Comparison of ENCODE assay signal across 8 cellular contexts in the genomic region with DNA sequence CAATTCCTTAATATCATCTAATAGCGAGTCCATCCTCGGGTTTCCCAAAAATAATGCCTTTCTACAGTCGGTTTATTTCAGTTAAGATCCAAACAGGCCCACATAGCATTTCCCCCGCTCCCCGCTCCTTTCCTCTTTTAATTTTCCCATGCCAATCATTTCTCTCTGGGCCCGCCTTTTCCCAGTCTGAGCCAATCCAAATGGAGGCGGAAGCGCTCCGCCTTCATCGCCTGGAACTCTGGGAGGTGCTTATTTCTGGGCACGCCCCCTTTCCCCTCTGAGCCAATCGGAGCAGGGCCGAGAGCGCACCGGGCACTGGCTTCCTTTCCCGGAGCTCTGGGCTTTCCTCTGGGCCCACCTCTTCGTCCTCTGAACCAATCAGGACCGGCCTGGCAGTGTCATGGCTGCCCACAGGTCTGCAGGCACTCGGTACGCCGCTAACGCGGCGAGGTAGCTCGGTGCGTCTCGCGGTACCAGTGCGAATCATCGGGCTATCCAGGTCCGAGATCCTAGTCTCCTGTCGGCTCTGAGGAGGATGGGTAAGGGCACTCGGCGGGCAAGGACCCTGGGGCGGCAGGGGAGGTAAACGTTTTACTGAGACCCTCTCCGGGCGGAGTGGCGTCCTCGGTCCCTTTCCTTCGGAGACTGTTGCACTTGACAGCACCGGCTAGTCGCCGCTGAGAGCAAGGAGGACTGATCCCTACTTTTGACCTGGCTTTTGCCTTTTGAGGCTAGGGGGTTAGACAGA. TPM values are rescaled to one million over a fixed set of nuclear protein-coding genes. Genes with fewer than 3 reads are reported as not detected.
DNase-seq lines count a peak whose midpoint lies in the region; ATAC-seq and TF ChIP-seq lines count a peak whose summit lies in the region.
"Not testable (repeated sequence)": the region's sequence is repeated elsewhere in the genome, so short reads cannot be mapped to it uniquely, and the experiment has no call there.

A gene with protein sequence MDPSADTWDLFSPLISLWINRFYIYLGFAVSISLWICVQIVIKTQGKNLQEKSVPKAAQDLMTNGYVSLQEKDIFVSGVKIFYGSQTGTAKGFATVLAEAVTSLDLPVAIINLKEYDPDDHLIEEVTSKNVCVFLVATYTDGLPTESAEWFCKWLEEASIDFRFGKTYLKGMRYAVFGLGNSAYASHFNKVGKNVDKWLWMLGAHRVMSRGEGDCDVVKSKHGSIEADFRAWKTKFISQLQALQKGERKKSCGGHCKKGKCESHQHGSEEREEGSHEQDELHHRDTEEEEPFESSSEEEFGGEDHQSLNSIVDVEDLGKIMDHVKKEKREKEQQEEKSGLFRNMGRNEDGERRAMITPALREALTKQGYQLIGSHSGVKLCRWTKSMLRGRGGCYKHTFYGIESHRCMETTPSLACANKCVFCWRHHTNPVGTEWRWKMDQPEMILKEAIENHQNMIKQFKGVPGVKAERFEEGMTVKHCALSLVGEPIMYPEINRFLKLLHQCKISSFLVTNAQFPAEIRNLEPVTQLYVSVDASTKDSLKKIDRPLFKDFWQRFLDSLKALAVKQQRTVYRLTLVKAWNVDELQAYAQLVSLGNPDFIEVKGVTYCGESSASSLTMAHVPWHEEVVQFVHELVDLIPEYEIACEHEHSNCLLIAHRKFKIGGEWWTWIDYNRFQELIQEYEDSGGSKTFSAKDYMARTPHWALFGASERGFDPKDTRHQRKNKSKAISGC (plus strand): TSS at position 390 of the 748 bp plus-strand sequence. CDS start 146 bp downstream, at position 536.

- peak within 1 kb of the TSS; percentile 66 for H3K9ac ChIP-seq in rectal smooth muscle tissue (ENCODE audit: low read length)

- peak within 1 kb of the TSS; percentile 88 for H3K4me3 ChIP-seq in rectal smooth muscle tissue (ENCODE audit: low read length)
- H3K4me3 ChIP-seq in aorta (ENCODE audit: low read length in 2 of 2): peak within 1 kb of the TSS; percentile 69 to 75

- peak; percentile 91 for TF ChIP-seq POLR2A in GM18505 (IDR thresholded peaks at IDR 0.05; ENCODE audit: borderline replicate concordance, extremely low read depth, insufficient read depth, insufficient read length)

- DNase-seq in NCI-H2029 treated with DMSO at 0.1 percent for 48 hours (lab: John Stamatoyannopoulos, UW) (peak; percentile 92), T-helper 9 cell (peak; percentile 94), astrocyte of the hippocampus (ENCODE audit: low read depth, low spot score) (peak; percentile 99), hepatic stellate cell (ENCODE audit: low spot score) (peak; percentile 75), aorta (peak; percentile 98 to 99)

- not testable (repeated sequence) for H3K27me3 ChIP-seq in rectal smooth muscle tissue (ENCODE audit: control insufficient read depth, insufficient read depth, low read length); aorta (ENCODE audit: control insufficient read depth in 1 of 2, insufficient read depth in 2 of 2, low read length in 1 of 2)

- ATAC-seq in GM18505 (IDR thresholded peaks at IDR 0.05; ENCODE audit: unreplicated experiment) (peak; percentile 83), HG02981 (IDR thresholded peaks at IDR 0.05; ENCODE audit: unreplicated experiment) (peak; percentile 91), aorta (ENCODE audit: low FRiP score) (peak; percentile 95)

- not testable (repeated sequence) for H3K36me3 ChIP-seq in rectal smooth muscle tissue (ENCODE audit: control insufficient read depth, insufficient read depth, low read length); aorta (ENCODE audit: control insufficient read depth in 1 of 2, insufficient read depth in 2 of 2, low read length in 1 of 2)

- H3K9me3 ChIP-seq in aorta (ENCODE audit: control insufficient read depth, low read length): not testable (repeated sequence)

- not testable (repeated sequence) for H3K4me1 ChIP-seq in rectal smooth muscle tissue (ENCODE audit: control insufficient read depth, insufficient read depth, low read length); aorta (ENCODE audit: control insufficient read depth in 1 of 2, insufficient read depth in 2 of 2, low read length in 2 of 2)

- intact Hi-C loops in aorta (cut with DNase I): loop anchor here in 1 of 2 donors (10.0 kb wide), 2 partner anchors 342 to 402 kb away; no protein-coding TSS in a partner anchor

- WGBS in aorta, 2 donors: 0% methylated on average over 35 to 44 of the region's 44 CpGs

- H3K27ac ChIP-seq in rectal smooth muscle tissue (ENCODE audit: low read depth, low read length) (peak within 1 kb of the TSS; percentile 77), aorta (ENCODE audit: low read depth in 1 of 2, low read length in 2 of 2) (peak within 1 kb of the TSS; percentile 19 to 70)

RNA-seq across cellular contexts. Expression of the gene that starts here (rescaled TPM):
- 10 to 100 TPM; 11.1 to 15.9 TPM for total RNA-seq in aorta
- 1 to 10 TPM; 3.9 to 8.9 TPM for polyA plus RNA-seq in aorta

Comparison
In these comparisons a context has a peak if more than half of its experiments do, and no peak if none do; other contexts are left out.
1. Peak in every context shown above with its lines: DNase-seq, ATAC-seq, H3K4me3 ChIP-seq and H3K27ac ChIP-seq.